2 cellular contexts compared by ENCODE assay signal in the genomic region with DNA sequence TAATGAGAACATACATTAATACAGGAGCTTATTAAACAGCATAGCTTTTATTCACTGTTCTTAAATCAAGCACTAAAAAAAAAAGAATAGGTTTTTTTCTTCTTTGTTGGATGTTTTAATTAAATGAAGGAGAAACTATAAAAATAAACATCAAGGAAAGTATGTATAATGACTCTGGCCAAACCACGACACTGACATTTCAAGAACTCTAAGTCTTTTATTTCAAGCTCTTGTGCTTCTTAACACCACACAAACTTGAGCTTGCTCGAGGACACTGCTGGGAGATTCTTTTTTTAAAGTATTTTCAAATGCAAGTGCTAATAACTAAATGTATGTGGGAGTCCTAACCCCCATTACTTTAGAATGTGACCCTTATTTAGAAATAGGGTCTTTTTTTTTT.
TF ChIP-seq lines count a peak whose summit lies in the region.

No MANE protein-coding gene starts in this region.

TF ChIP-seq in IMR-90, 13 proteins besides CTCF, POLR2A, EP300 and RAD21:
- no peak for TF ChIP-seq CEBPB (IDR thresholded peaks at IDR 0.05; ENCODE audit: low read depth, low read length)
- no peak for TF ChIP-seq RCOR1 (IDR thresholded peaks at IDR 0.05; ENCODE audit: insufficient replicate concordance, low read length)
- TF ChIP-seq RFX5 (IDR thresholded peaks at IDR 0.05; ENCODE audit: low read depth, low read length), result no peak
- TF ChIP-seq SMC3 (IDR thresholded peaks at IDR 0.05; ENCODE audit: low read depth, low read length), result no peak
TF ChIP-seq in IMR-90: peak in this region for 0.

TF ChIP-seq in WTC11, 78 proteins besides CTCF, POLR2A, EP300 and RAD21:
- TF ChIP-seq ETV6 (CRISPR knock-in tag; IDR thresholded peaks at IDR 0.05) (no peak), ZNF219 (CRISPR knock-in tag; IDR thresholded peaks at IDR 0.05; ENCODE audit: borderline replicate concordance) (no peak), NFYB (CRISPR knock-in tag; conservative IDR thresholded peaks at IDR 0.05; ENCODE audit: low read depth) (no peak), ZNF532 (CRISPR knock-in tag; IDR thresholded peaks at IDR 0.05; ENCODE audit: borderline replicate concordance) (no peak), ATF3 (CRISPR knock-in tag; conservative IDR thresholded peaks at IDR 0.05) (no peak), NR3C1 (CRISPR knock-in tag; conservative IDR thresholded peaks at IDR 0.05; ENCODE audit: low read depth) (no peak), PRRX2 (CRISPR knock-in tag; IDR thresholded peaks at IDR 0.05) (no peak), TCF7 (CRISPR knock-in tag; IDR thresholded peaks at IDR 0.05; ENCODE audit: low read depth) (no peak), GABPB1 (CRISPR knock-in tag; IDR thresholded peaks at IDR 0.05) (no peak), JAZF1 (CRISPR knock-in tag; IDR thresholded peaks at IDR 0.05) (no peak), USF2 (CRISPR knock-in tag; IDR thresholded peaks at IDR 0.05) (no peak), NR2C2 (CRISPR knock-in tag; IDR thresholded peaks at IDR 0.05) (no peak)
- TF ChIP-seq, protein P1, sequence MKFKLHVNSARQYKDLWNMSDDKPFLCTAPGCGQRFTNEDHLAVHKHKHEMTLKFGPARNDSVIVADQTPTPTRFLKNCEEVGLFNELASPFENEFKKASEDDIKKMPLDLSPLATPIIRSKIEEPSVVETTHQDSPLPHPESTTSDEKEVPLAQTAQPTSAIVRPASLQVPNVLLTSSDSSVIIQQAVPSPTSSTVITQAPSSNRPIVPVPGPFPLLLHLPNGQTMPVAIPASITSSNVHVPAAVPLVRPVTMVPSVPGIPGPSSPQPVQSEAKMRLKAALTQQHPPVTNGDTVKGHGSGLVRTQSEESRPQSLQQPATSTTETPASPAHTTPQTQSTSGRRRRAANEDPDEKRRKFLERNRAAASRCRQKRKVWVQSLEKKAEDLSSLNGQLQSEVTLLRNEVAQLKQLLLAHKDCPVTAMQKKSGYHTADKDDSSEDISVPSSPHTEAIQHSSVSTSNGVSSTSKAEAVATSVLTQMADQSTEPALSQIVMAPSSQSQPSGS (CRISPR knock-in tag; IDR thresholded peaks at IDR 0.05; ENCODE audit: borderline replicate concordance, low read depth), result no peak
- TF ChIP-seq, protein P2, sequence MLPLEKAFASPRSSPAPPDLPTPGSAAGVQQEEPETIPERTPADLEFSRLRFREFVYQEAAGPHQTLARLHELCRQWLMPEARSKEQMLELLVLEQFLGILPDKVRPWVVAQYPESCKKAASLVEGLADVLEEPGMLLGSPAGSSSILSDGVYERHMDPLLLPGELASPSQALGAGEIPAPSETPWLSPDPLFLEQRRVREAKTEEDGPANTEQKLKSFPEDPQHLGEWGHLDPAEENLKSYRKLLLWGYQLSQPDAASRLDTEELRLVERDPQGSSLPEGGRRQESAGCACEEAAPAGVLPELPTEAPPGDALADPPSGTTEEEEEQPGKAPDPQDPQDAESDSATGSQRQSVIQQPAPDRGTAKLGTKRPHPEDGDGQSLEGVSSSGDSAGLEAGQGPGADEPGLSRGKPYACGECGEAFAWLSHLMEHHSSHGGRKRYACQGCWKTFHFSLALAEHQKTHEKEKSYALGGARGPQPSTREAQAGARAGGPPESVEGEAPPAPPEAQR (CRISPR knock-in tag; IDR thresholded peaks at IDR 0.05), result no peak
- TF ChIP-seq, protein P3, sequence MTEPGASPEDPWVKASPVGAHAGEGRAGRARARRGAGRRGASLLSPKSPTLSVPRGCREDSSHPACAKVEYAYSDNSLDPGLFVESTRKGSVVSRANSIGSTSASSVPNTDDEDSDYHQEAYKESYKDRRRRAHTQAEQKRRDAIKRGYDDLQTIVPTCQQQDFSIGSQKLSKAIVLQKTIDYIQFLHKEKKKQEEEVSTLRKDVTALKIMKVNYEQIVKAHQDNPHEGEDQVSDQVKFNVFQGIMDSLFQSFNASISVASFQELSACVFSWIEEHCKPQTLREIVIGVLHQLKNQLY (CRISPR knock-in tag; IDR thresholded peaks at IDR 0.05), result no peak
- TF ChIP-seq, protein P4, sequence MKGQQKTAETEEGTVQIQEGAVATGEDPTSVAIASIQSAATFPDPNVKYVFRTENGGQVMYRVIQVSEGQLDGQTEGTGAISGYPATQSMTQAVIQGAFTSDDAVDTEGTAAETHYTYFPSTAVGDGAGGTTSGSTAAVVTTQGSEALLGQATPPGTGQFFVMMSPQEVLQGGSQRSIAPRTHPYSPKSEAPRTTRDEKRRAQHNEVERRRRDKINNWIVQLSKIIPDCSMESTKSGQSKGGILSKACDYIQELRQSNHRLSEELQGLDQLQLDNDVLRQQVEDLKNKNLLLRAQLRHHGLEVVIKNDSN (CRISPR knock-in tag; IDR thresholded peaks at IDR 0.05), result no peak
